In the genomic region with DNA sequence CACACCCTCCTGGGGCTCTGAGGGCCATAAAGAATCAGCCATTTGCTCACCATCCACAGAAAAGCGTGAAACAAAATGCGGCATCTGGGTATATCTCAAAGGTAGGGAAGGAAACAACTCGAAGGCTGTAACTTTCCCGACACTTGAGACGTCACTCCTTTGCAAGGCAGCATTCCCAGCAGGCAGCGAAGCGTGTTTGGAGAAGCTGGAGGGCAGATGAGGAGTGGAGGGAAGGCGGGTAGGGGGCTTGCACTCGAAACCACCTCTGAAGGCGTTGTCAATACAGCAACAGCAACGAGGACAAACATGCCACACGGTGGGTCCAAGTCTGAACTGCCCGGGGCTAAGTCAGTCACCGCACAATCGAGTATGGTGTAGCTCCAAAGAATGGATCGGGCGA, we compare ENCODE assay signal across 20 cellular contexts.
DNase-seq lines count a peak whose midpoint lies in the region; ATAC-seq and TF ChIP-seq lines count a peak whose summit lies in the region.
"Had no signal": no experiment of that assay in that cellular context is flagged by ENCODE, and none has a peak within 500 bp of the region (broad histone marks: within the 10 kb centered on the region; RNA-seq: fewer than 3 reads in every experiment).

No MANE protein-coding gene starts in this region.

- no peaks in the 10 kb centered on the region for H3K36me3 ChIP-seq in body of pancreas (replicated peaks in 1 of 2; ENCODE audit: insufficient read depth in 1 of 2, low read depth in 2 of 2)
- H3K36me3 ChIP-seq: BLaER1, MG63 had no signal

- intact Hi-C loops in body of pancreas (cut with DNase I): no loop called here

- DNase-seq in astrocyte of the hippocampus (ENCODE audit: low read depth, low spot score) (peak; percentile 52), left kidney (ENCODE audit: low read depth, low spot score) (peak; percentile 97), osteocyte (ENCODE audit: extremely low spot score, unreplicated experiment) (peak; percentile 68), SW480 (ENCODE audit: low spot score) (no peak), body of pancreas (no peak)
- DNase-seq: CD4-positive, alpha-beta T cell; COR-L47; MG63; NCI-H1436; NCI-H187 treated with DMSO at 0.1 percent for 48 hours; NCI-H2107; NCI-H226; NCI-H510A treated with DMSO at 0.1 percent for 48 hours; NCI-H748 treated with DMSO at 0.1 percent for 48 hours; SHP77 treated with DMSO at 0.1 percent for 48 hours had no signal

- no peak overlapping the region for H3K4me3 Mint-ChIP-seq in osteocyte (ENCODE audit: unreplicated experiment)
- H3K4me3 Mint-ChIP-seq: CD4-positive, alpha-beta T cell had no signal

- H3K27me3 ChIP-seq in body of pancreas: no peaks in the 10 kb centered on the region
- H3K27me3 ChIP-seq: BLaER1, MG63 had no signal

- TF ChIP-seq POLR2A in body of pancreas (IDR thresholded peaks at IDR 0.05): no peak

- no peaks in the 10 kb centered on the region for H3K9me3 Mint-ChIP-seq in osteocyte (ENCODE audit: unreplicated experiment)
- H3K9me3 Mint-ChIP-seq: CD4-positive, alpha-beta T cell had no signal

- H3K9me3 ChIP-seq in body of pancreas: no peaks in the 10 kb centered on the region
- H3K9me3 ChIP-seq: BLaER1, MG63 had no signal

- WGBS in body of pancreas, 2 donors: 90 to 93% methylated on average over 17 of the region's 17 CpGs

- H3K27ac Mint-ChIP-seq in osteocyte (ENCODE audit: unreplicated experiment): no peak overlapping the region
- H3K27ac Mint-ChIP-seq: CD4-positive, alpha-beta T cell had no signal

- no peaks in the 10 kb centered on the region for H3K27me3 Mint-ChIP-seq in osteocyte (ENCODE audit: unreplicated experiment)
- H3K27me3 Mint-ChIP-seq: CD4-positive, alpha-beta T cell had no signal

- H3K4me3 ChIP-seq in body of pancreas: no peak overlapping the region
- H3K4me3 ChIP-seq: BLaER1, MG63, SK-N-MC had no signal

- no peak for TF ChIP-seq CTCF in osteocyte (IDR thresholded peaks at IDR 0.05)
- no peak for TF ChIP-seq CTCF in body of pancreas (IDR thresholded peaks at IDR 0.05)

- peaks cover 8% of the 10 kb centered on the region for H3K4me1 ChIP-seq in body of pancreas
- H3K4me1 ChIP-seq: BLaER1 had no signal

- peaks cover 7% of the 10 kb centered on the region for H3K4me1 Mint-ChIP-seq in osteocyte (ENCODE audit: unreplicated experiment)

- ATAC-seq in HG02588 (IDR thresholded peaks at IDR 0.05; ENCODE audit: unreplicated experiment) (no peak), body of pancreas (no peak), GM19463 (IDR thresholded peaks at IDR 0.05; ENCODE audit: unreplicated experiment) (no peak)

- no peak overlapping the region for H3K27ac ChIP-seq in body of pancreas
- H3K27ac ChIP-seq: BLaER1, RWPE1, SK-N-MC had no signal

- no peaks in the 10 kb centered on the region for H3K36me3 Mint-ChIP-seq in osteocyte (ENCODE audit: unreplicated experiment)

Comparison
In these comparisons a context has a peak if more than half of its experiments do, and no peak if none do; other contexts are left out.
1. DNase-seq: peak in astrocyte of the hippocampus (single experiment), left kidney (single experiment) and osteocyte (single experiment); none in SW480 (single experiment) and body of pancreas (0 of 4).